Comparison of ENCODE assay signal across 23 cellular contexts in the genomic region with DNA sequence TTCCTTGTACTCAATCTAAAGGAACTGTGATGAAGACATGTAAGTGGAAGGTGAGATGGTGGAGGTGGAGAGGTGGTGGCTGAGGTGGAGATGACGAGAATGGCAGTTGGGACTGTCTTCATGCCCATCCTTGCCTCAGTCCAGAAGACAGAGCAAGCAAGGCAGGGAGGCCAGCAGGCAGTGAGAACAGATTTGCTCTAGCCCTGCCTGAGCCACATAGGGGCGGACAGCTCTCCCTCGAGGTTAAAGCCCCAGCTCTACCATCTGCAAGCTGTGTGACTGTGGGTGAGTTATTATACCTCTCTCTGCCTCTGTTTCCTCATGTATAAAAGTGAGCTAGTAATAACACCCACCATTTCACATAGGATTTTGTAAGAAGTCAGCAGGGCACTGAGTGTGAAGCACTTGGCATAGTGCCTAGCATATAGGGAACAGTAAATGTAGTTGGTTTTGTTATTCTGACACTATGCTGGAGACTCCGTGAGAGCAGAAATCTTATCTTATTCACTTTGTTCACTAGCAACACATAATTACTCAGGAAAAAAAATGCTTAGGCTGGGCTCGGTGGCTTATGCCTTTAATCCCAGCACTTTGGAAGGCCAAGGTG. TPM values are rescaled to one million over a fixed set of nuclear protein-coding genes. Genes with fewer than 3 reads are reported as not detected.
DNase-seq lines count a peak whose midpoint lies in the region; ATAC-seq and TF ChIP-seq lines count a peak whose summit lies in the region.
"Had no signal": no experiment of that assay in that cellular context is flagged by ENCODE, and none has a peak within 500 bp of the region (broad histone marks: within the 10 kb centered on the region; RNA-seq: fewer than 3 reads in every experiment).

No MANE protein-coding gene starts in this region.

- peaks cover 0 to 13% of the 10 kb centered on the region in 2 donors for H3K4me1 ChIP-seq in left lung
- H3K4me1 ChIP-seq in Caco-2 = peaks cover 14% of the 10 kb centered on the region

- CTCF ChIA-PET in Caco-2 (lab: Charles Lee) = interaction anchor here (1.0 kb wide), 1 partner anchor 9 kb away, joined by 4 read pairs; no protein-coding TSS in a partner anchor

- BruUV-seq in Caco-2 (replicated peaks; lab: Mats Ljungman, UMichigan) = no TSS peak

- H3K9me3 Mint-ChIP-seq in Caco-2 (ENCODE audit: unreplicated experiment) = no peaks in the 10 kb centered on the region
- H3K9me3 Mint-ChIP-seq: H9 had no signal

- peak; percentile 45 for DNase-seq in activated effector memory CD4-positive, alpha-beta T cell treated with anti-CD3 and anti-CD28 coated beads, Interleukin-2, amount 50 U/mL, for 16 hours
- no peak for DNase-seq in activated effector memory CD4-positive, alpha-beta T cell treated with Interleukin-2 at 50 U/mL for 16 hours
- peak; percentile 29 for DNase-seq in OCI-M1 (lab: John Stamatoyannopoulos, UW)
- DNase-seq in left lung = no peak
- no peak for DNase-seq in cerebellar nuclear complex (lab: John Stamatoyannopoulos, UW)
- no peak for DNase-seq in Caco-2
- DNase-seq: ACHN, C1 segment of cervical spinal cord, EL, GF-D8, H9, IMR-90, NCI-H1105, NCI-H146, NCI-H2029 treated with DMSO at 0.1 percent for 48 hours, NCI-H345, NCI-H524, NCI-H82, SW 1271 had no signal

- peak; percentile 12 for ATAC-seq in left lung
- ATAC-seq in HG02759 (IDR thresholded peaks at IDR 0.05; ENCODE audit: unreplicated experiment) = no peak
- no peak for ATAC-seq in GM18520 (IDR thresholded peaks at IDR 0.05; ENCODE audit: unreplicated experiment)
- ATAC-seq: Right ventricle myocardium inferior had no signal

- H3K27ac Mint-ChIP-seq in Caco-2 (ENCODE audit: unreplicated experiment) = no peak overlapping the region
- H3K27ac Mint-ChIP-seq: H9 had no signal

- no peaks in the 10 kb centered on the region for H3K36me3 Mint-ChIP-seq in Caco-2 (ENCODE audit: insufficient read depth, unreplicated experiment)

- H3K4me1 Mint-ChIP-seq in Caco-2 (ENCODE audit: low read depth, unreplicated experiment) = peaks cover 8% of the 10 kb centered on the region

- POLR2A ChIA-PET in Caco-2 (lab: Charles Lee) = no interaction called here

- no peaks in the 10 kb centered on the region for H3K9me3 ChIP-seq in left lung
- no peaks in the 10 kb centered on the region for H3K9me3 ChIP-seq in Caco-2

- no peaks in the 10 kb centered on the region for H3K27me3 Mint-ChIP-seq in Caco-2 (ENCODE audit: insufficient read depth, unreplicated experiment)

- TF ChIP-seq CTCF in left lung (IDR thresholded peaks at IDR 0.05) (no peak), Caco-2 (IDR thresholded peaks at IDR 0.05; ENCODE audit: insufficient read depth in 1 of 2, low read depth in 1 of 2, low read length in 1 of 2, severe bottlenecking in 1 of 2, unreplicated experiment in 1 of 2) (no peak)

- H3K36me3 ChIP-seq in left lung = no peaks in the 10 kb centered on the region
- no peaks in the 10 kb centered on the region for H3K36me3 ChIP-seq in Caco-2 (ENCODE audit: control insufficient read depth, insufficient read depth, low read length)

- H3K27ac ChIP-seq in left lung = no peak overlapping the region
- H3K27ac ChIP-seq: 22Rv1 had no signal

- intact Hi-C loops in left lung (cut with DNase I) = no loop called here
- intact Hi-C loops in Caco-2 (cut with micrococcal nuclease; ENCODE audit: unreplicated experiment) = no loop called here

- H3K27me3 ChIP-seq in left lung (peaks cover 0 to 29% of the 10 kb centered on the region in 2 donors), Caco-2 (replicated peaks; ENCODE audit: control insufficient read depth, insufficient read depth, low read length) (no peaks in the 10 kb centered on the region)

- H3K4me3 ChIP-seq in left lung = no peak overlapping the region
- no peak overlapping the region for H3K4me3 ChIP-seq in Caco-2 (ENCODE audit: low read depth, low read length)

- no peak overlapping the region for H3K4me3 Mint-ChIP-seq in Caco-2 (ENCODE audit: unreplicated experiment)

RNA-seq across cellular contexts. Expression of a gene that starts 4.8 kb away (rescaled TPM):
- total RNA-seq in left lung = 1 to 10 TPM; 2.3 to 5.1 TPM
- 0.12 and 0.16 TPM in 2 replicates for total RNA-seq in Caco-2 (2022)
- total RNA-seq: IMR-90 had no signal

RNA-seq across cellular contexts. Expression of a gene that starts 14.7 kb away (rescaled TPM):
- not detected for total RNA-seq in left lung
- total RNA-seq in Caco-2 (2022) = not detected in 2 replicates
- total RNA-seq: H9, IMR-90, Right ventricle myocardium inferior had no signal

RNA-seq across cellular contexts. Expression of a gene that starts 15.6 kb away (rescaled TPM):
- total RNA-seq in left lung (10 to 100 TPM; 23.2 to 32.2 TPM), Caco-2 (2022) (50.0 and 50.8 TPM in 2 replicates)

RNA-seq across cellular contexts. Expression of a gene that starts 17.6 kb away (rescaled TPM):
- total RNA-seq in left lung (not detected), Caco-2 (2022) (0.45 TPM in 1 of 2 replicates, not detected in the other)
- total RNA-seq: H9, IMR-90, Right ventricle myocardium inferior had no signal

RNA-seq across cellular contexts. Expression of a gene that starts 23.2 kb away (rescaled TPM):
- total RNA-seq in left lung (10 to 100 TPM; 17.2 to 32.9 TPM), Caco-2 (2022) (15.6 and 16.1 TPM in 2 replicates)
- total RNA-seq: IMR-90 had no signal

Comparison
In these comparisons a context has a peak if more than half of its experiments do, and no peak if none do; other contexts are left out.
1. DNase-seq: peak in activated effector memory CD4-positive, alpha-beta T cell treated with anti-CD3 and anti-CD28 coated beads, Interleukin-2, amount 50 U/mL, for 16 hours (single experiment) and OCI-M1 (single experiment); none in activated effector memory CD4-positive, alpha-beta T cell treated with Interleukin-2 at 50 U/mL for 16 hours (single experiment), left lung (0 of 2), cerebellar nuclear complex (0 of 2) and Caco-2 (0 of 2).